16 cellular contexts compared by ENCODE assay signal in the genomic region with DNA sequence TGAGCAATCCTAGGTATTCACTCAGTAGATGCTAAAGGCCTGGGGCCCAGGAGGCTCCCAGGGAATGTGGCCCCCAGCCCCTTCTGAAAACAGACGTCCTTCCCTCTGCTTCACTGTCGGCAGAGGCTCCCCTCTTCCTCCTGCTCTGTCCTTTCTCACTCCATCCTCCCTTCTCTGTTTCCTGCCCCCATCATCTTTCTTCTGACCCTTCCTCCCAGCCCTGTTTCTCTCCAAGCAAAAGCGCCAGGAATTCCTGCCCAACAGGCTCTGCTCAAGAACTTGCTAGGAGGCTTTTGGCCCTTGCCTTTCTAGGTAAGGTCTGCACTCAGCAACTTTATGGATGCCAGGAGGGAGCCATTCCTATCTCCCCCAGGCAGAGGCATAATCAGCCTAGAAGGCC.
DNase-seq lines count a peak whose midpoint lies in the region; ATAC-seq and TF ChIP-seq lines count a peak whose summit lies in the region.
"Had no signal": no experiment of that assay in that cellular context is flagged by ENCODE, and none has a peak within 500 bp of the region (broad histone marks: within the 10 kb centered on the region; RNA-seq: fewer than 3 reads in every experiment).

No MANE protein-coding gene starts in this region.

- peaks cover 10% of the 10 kb centered on the region for H3K27me3 Mint-ChIP-seq in nephron progenitor cell (ENCODE audit: low read depth, poor library complexity)

- H3K18ac ChIP-seq in IMR-90 (ENCODE audit: low read depth, low read length): no peak overlapping the region

- in situ Hi-C loops in IMR-90 (cut with MboI; ENCODE audit: low sequenced_read_pairs): loop anchor here (5.0 to 10.0 kb wide), 2 partner anchors 606 to 749 kb away; no protein-coding TSS in a partner anchor
- in situ Hi-C loops in gastrocnemius medialis (cut with MboI; ENCODE audit: low sequenced_read_pairs in 4 of 4): loop anchor here in 3 of 4 donors (10.0 to 25.0 kb wide), 3 partner anchors 606 to 746 kb away; no protein-coding TSS in a partner anchor

- no peak overlapping the region for H3K4me3 Mint-ChIP-seq in nephron progenitor cell

- WGBS in IMR-90 (ENCODE audit: extremely low coverage in 2 of 2, insufficient read length in 1 of 2), 2 experiments: 69% methylated on average over 3 of the region's 3 CpGs; no CpG with 5 or more reads in 1 of the 2 experiments

- H2BK120ac ChIP-seq in IMR-90 (ENCODE audit: low read depth, low read length): no peak overlapping the region

- H2BK5ac ChIP-seq in IMR-90 (ENCODE audit: low read depth, low read length, poor library complexity, severe bottlenecking): no peak overlapping the region

- H3K27me3 ChIP-seq in IMR-90 (ENCODE audit: control insufficient read depth, insufficient read depth, low read length) (no peaks in the 10 kb centered on the region), gastrocnemius medialis (no peaks in the 10 kb centered on the region)
- H3K27me3 ChIP-seq: Peyer's patch had no signal

- intact Hi-C loops in IMR-90 (cut with micrococcal nuclease) (no loop called here), sciatic nerve (cut with DNase I) (no loop called here), gastrocnemius medialis (cut with DNase I; ENCODE audit: low total_unique reads) (loop anchor here (5.0 kb wide), 3 partner anchors 89 to 749 kb away; no protein-coding TSS in a partner anchor)

- H3K9ac ChIP-seq in IMR-90 (ENCODE audit: low read depth, low read length): no peak overlapping the region

- no peak overlapping the region for H3K4me3 ChIP-seq in IMR-90 (ENCODE audit: insufficient read depth, low read depth, low read length)
- no peak overlapping the region for H3K4me3 ChIP-seq in gastrocnemius medialis
- H3K4me3 ChIP-seq: Peyer's patch had no signal

- H4K20me1 ChIP-seq in IMR-90 (ENCODE audit: insufficient read depth, low read length): no peaks in the 10 kb centered on the region

- H3K14ac ChIP-seq in IMR-90 (replicated peaks; ENCODE audit: low read depth, low read length): no peak overlapping the region

- H3K4me2 ChIP-seq in IMR-90 (ENCODE audit: low read depth, low read length): no peak overlapping the region

- ATAC-seq in IMR-90 (ENCODE audit: low read depth): no peak
- no peak for ATAC-seq in sciatic nerve
- no peak for ATAC-seq in gastrocnemius medialis
- no peak for ATAC-seq in GM21447 (IDR thresholded peaks at IDR 0.05; ENCODE audit: unreplicated experiment)
- ATAC-seq in GM19328 (IDR thresholded peaks at IDR 0.05; ENCODE audit: unreplicated experiment): no peak

- no peak overlapping the region for H3K4ac ChIP-seq in IMR-90 (ENCODE audit: low read depth, low read length)

- H3K27ac Mint-ChIP-seq in nephron progenitor cell: peak overlapping the region; percentile 91

- TF ChIP-seq POLR2A in IMR-90 (IDR thresholded peaks at IDR 0.05; ENCODE audit: low read depth, low read length): no peak
- TF ChIP-seq POLR2A in gastrocnemius medialis (IDR thresholded peaks at IDR 0.05): no peak

- H2AK9ac ChIP-seq in IMR-90 (replicated peaks; ENCODE audit: low read depth, low read length, poor library complexity): no peak overlapping the region

- CTCF ChIA-PET in IMR-90 (lab: Yijun Ruan, JAX): no interaction called here

- H3K36me3 ChIP-seq in IMR-90 (ENCODE audit: control insufficient read depth, insufficient read depth, low read length) (no peaks in the 10 kb centered on the region), gastrocnemius medialis (no peaks in the 10 kb centered on the region)
- H3K36me3 ChIP-seq: Peyer's patch had no signal

- no TSS peak for BruUV-seq in IMR-90 (replicated peaks; lab: Mats Ljungman, UMichigan)

- no peak overlapping the region for H3K27ac ChIP-seq in IMR-90 (ENCODE audit: insufficient read depth, low read length)
- peak overlapping the region; percentile 83 for H3K27ac ChIP-seq in cingulate gyrus (ENCODE audit: low read depth, low read length)
- no peak overlapping the region for H3K27ac ChIP-seq in gastrocnemius medialis
- H3K27ac ChIP-seq: C4-2B, Peyer's patch had no signal

- no peak overlapping the region for H4K91ac ChIP-seq in IMR-90 (ENCODE audit: insufficient read depth, low read depth, low read length)

- TF ChIP-seq CTCF in IMR-90 (conservative IDR thresholded peaks at IDR 0.05; ENCODE audit: low read depth, low read length) (no peak), nephron progenitor cell (IDR thresholded peaks at IDR 0.05) (no peak), gastrocnemius medialis (IDR thresholded peaks at IDR 0.05 in 4 of 5, conservative IDR thresholded peaks at IDR 0.05 in 1 of 5) (no peak)

- no peaks in the 10 kb centered on the region for H3K9me3 Mint-ChIP-seq in nephron progenitor cell

- peaks cover 69% of the 10 kb centered on the region for H3K4me1 Mint-ChIP-seq in nephron progenitor cell

- no peak for TF ChIP-seq RAD21 in IMR-90 (IDR thresholded peaks at IDR 0.05; ENCODE audit: low read length)

- dilution Hi-C loops in IMR-90 (cut with HindIII; ENCODE audit: low sequenced_read_pairs, unreplicated experiment): no loop called here

- H3K4me1 ChIP-seq in IMR-90 (ENCODE audit: control insufficient read depth, insufficient read depth, low read length) (peaks cover 4% of the 10 kb centered on the region; the same call in 1 of the 2 replicates), gastrocnemius medialis (no peaks in the 10 kb centered on the region)
- H3K4me1 ChIP-seq: Peyer's patch had no signal

- H4K5ac ChIP-seq in IMR-90 (ENCODE audit: low read depth, low read length): no peak overlapping the region

- no peaks in the 10 kb centered on the region for H3K36me3 Mint-ChIP-seq in nephron progenitor cell (ENCODE audit: low read depth)

- peak overlapping the region; percentile 26 for H2AFZ ChIP-seq in IMR-90 (replicated peaks; ENCODE audit: low read length, poor library complexity)

- H3K9me1 ChIP-seq in IMR-90 (ENCODE audit: insufficient read depth, low read length): 0 out of 2 replicates have a peak, but pooled peaks cover 3% of the 10 kb centered on the region

- POLR2A ChIA-PET in IMR-90 (lab: Charles Lee; ENCODE audit: unreplicated experiment): no interaction called here

- no peaks in the 10 kb centered on the region for H3K79me1 ChIP-seq in IMR-90 (ENCODE audit: low read depth in 1 of 2, low read length in 2 of 2)

- H3K9me3 ChIP-seq in IMR-90 (ENCODE audit: control insufficient read depth, insufficient read depth, low read length) (no peaks in the 10 kb centered on the region), gastrocnemius medialis (no peaks in the 10 kb centered on the region)
- H3K9me3 ChIP-seq: Peyer's patch had no signal

- H4K8ac ChIP-seq in IMR-90 (ENCODE audit: low read depth in 2 of 2, low read length in 2 of 2): no peak overlapping the region

- H2AK5ac ChIP-seq in IMR-90 (ENCODE audit: low read depth, low read length): no peak overlapping the region

- H2BK20ac ChIP-seq in IMR-90 (ENCODE audit: low read depth, low read length): no peak overlapping the region

- DNase-seq in IMR-90 (no peak), nephron progenitor cell (no peak), sciatic nerve (ENCODE audit: low spot score) (peak; percentile 33), CD1c-positive myeloid dendritic cell (ENCODE audit: extremely low spot score) (no peak), gastrocnemius medialis (no peak)
- DNase-seq: DMS53, GF-D8, Karpas-422, NCI-H1417, NCI-H187, NCI-H446 had no signal

- H3K56ac ChIP-seq in IMR-90 (ENCODE audit: extremely low read depth, insufficient read depth, low read length): no peak overlapping the region

- no peak overlapping the region for H3K23ac ChIP-seq in IMR-90 (ENCODE audit: low read depth, low read length)

- no peak overlapping the region for H2BK15ac ChIP-seq in IMR-90 (ENCODE audit: low read depth, low read length)

TF ChIP-seq in IMR-90, 13 proteins besides CTCF, POLR2A, EP300 and RAD21:
- no peak for TF ChIP-seq FOS (IDR thresholded peaks at IDR 0.05; ENCODE audit: low read depth, low read length)
- TF ChIP-seq MXI1 (IDR thresholded peaks at IDR 0.05; ENCODE audit: borderline replicate concordance, low read depth, low read length): no peak
- no peak for TF ChIP-seq SMC3 (IDR thresholded peaks at IDR 0.05; ENCODE audit: low read depth, low read length)
